8 cellular contexts compared by ENCODE assay signal in genomic region chr4:165238041-165238640, GRCh38. TPM values are rescaled to one million over a fixed set of nuclear protein-coding genes. Genes with fewer than 3 reads are reported as not detected.
DNase-seq lines count a peak whose midpoint lies in the region; ATAC-seq and TF ChIP-seq lines count a peak whose summit lies in the region.
"Not testable (repeated sequence)": the region's sequence is repeated elsewhere in the genome, so short reads cannot be mapped to it uniquely, and the experiment has no call there.

No MANE protein-coding gene starts in this region.

- H3K4me2 ChIP-seq in OCI-LY7 (ENCODE audit: low read length) = peak overlapping the region; percentile 32; the same call in 1 of the 2 replicates

- not testable (repeated sequence) for H2AFZ ChIP-seq in OCI-LY7 (ENCODE audit: low read length)

- not testable (repeated sequence) for H3K4me3 ChIP-seq in OCI-LY7 (ENCODE audit: low read depth, low read length, poor library complexity, severe bottlenecking); epithelial cell of esophagus (ENCODE audit: low read length); suprapubic skin

- H3K27ac ChIP-seq in OCI-LY7 (ENCODE audit: low read depth, low read length, poor library complexity, severe bottlenecking) = not testable (repeated sequence)
- peak overlapping the region; percentile 41 for H3K27ac ChIP-seq in suprapubic skin

- BruUV-seq in OCI-LY7 (replicated peaks; lab: Mats Ljungman, UMichigan) = not testable (repeated sequence)

- not testable (repeated sequence) for H3K9me2 ChIP-seq in OCI-LY7 (ENCODE audit: insufficient read depth, low read length)

- not testable (repeated sequence) for TF ChIP-seq CTCF in OCI-LY7 (conservative IDR thresholded peaks at IDR 0.05; ENCODE audit: low read length); epithelial cell of esophagus (IDR thresholded peaks at IDR 0.05; ENCODE audit: insufficient read depth, low read depth, low read length, missing control alignments); suprapubic skin (IDR thresholded peaks at IDR 0.05)

- H3K9me3 ChIP-seq in OCI-LY7 (ENCODE audit: low read length); suprapubic skin: not testable (repeated sequence)

- not testable (repeated sequence) for H4K20me1 ChIP-seq in OCI-LY7 (ENCODE audit: insufficient read depth, low read length)

- POLR2A ChIA-PET in OCI-LY7 (lab: Charles Lee) = interaction anchor here (1.6 kb wide), 1 partner anchor 18 kb away, joined by 4 read pairs; no protein-coding TSS in a partner anchor

- not testable (repeated sequence) for H3K36me3 ChIP-seq in OCI-LY7 (ENCODE audit: insufficient read depth, low read length); suprapubic skin

- H3K4me1 ChIP-seq in OCI-LY7 (ENCODE audit: insufficient read depth, low read length, poor library complexity, severe bottlenecking); suprapubic skin: not testable (repeated sequence)

- CTCF ChIA-PET in OCI-LY7 (lab: Charles Lee; ENCODE audit: unreplicated experiment) = interaction anchor here (0.9 kb wide), 1 partner anchor 11 kb away, joined by 3 read pairs; no protein-coding TSS in a partner anchor

- WGBS in suprapubic skin = 41% methylated on average over 4 of the region's 5 CpGs

- intact Hi-C loops in OCI-LY7 (cut with micrococcal nuclease; ENCODE audit: unreplicated experiment) = not testable (repeated sequence)

- not testable (repeated sequence) for TF ChIP-seq EP300 in suprapubic skin (IDR thresholded peaks at IDR 0.05)

- peak; percentile 72 for ATAC-seq in GM18502 (IDR thresholded peaks at IDR 0.05; ENCODE audit: poor library complexity, unreplicated experiment)
- peak; percentile 60 for ATAC-seq in GM19452 (IDR thresholded peaks at IDR 0.05; ENCODE audit: unreplicated experiment)
- ATAC-seq in HG02623 (IDR thresholded peaks at IDR 0.05; ENCODE audit: unreplicated experiment) = peak; percentile 49
- ATAC-seq in HG03354 (IDR thresholded peaks at IDR 0.05; ENCODE audit: poor library complexity, severe bottlenecking, unreplicated experiment) = peak; percentile 68

- not testable (repeated sequence) for TF ChIP-seq POLR2A in suprapubic skin (IDR thresholded peaks at IDR 0.05)

- DNase-seq in NCI-H146 treated with DMSO at 0.1 percent for 48 hours (lab: John Stamatoyannopoulos, UW; ENCODE audit: unreplicated experiment) (peak; percentile 38), epithelial cell of esophagus (ENCODE audit: low read depth) (peak; percentile 85)
- not testable (repeated sequence) for DNase-seq in OCI-LY7 (ENCODE audit: low spot score); suprapubic skin (ENCODE audit: low spot score in 2 of 2)

- not testable (repeated sequence) for H3K79me2 ChIP-seq in OCI-LY7 (ENCODE audit: insufficient read depth, low read depth, low read length)

- H3K27me3 ChIP-seq in suprapubic skin = not testable (repeated sequence)

RNA-seq across cellular contexts. Expression of gene KLHL2, which starts 30.8 kb away (rescaled TPM):
- 21.9 and 27.9 TPM in 2 replicates for total RNA-seq in OCI-LY7 (2014; rRNA removed; shearing (Covaris generic))
- total RNA-seq in OCI-LY7 (2022) (33.8 and 39.6 TPM in 2 replicates), suprapubic skin (10 to 100 TPM; 12.5 to 16.4 (median 14.1) TPM)
